ENCODE assay signal across 7 cellular contexts in the genomic region with DNA sequence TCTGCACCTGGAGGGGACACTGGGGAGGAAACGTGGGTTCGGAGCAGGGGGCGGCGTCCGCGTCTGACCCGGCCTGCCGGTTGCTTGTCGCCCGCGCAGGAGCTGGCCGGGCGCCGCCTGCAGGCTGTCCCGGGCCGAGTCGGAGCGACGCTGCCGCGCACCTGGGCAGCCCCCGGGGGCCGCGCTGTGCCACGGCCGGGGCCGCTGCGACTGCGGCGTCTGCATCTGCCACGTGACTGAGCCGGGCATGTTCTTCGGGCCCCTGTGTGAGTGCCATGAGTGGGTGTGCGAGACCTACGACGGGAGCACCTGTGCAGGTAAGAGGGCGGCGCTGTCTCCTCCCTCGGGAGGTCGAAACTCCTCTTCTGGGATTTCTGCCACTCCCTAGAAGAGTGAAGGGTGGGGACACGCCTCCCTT. TPM values are rescaled to one million over a fixed set of nuclear protein-coding genes. Genes with fewer than 3 reads are reported as not detected.
DNase-seq lines count a peak whose midpoint lies in the region; ATAC-seq, FAIRE-seq and TF ChIP-seq lines count a peak whose summit lies in the region.

No MANE protein-coding gene starts in this region.

- no peaks in the 10 kb centered on the region for H3K4me1 Mint-ChIP-seq in endodermal cell

- H3K27ac ChIP-seq in endodermal cell (ENCODE audit: low read depth, low read length) (no peak overlapping the region), pancreas (peak overlapping the region in 1 of 4 donors; percentile 21)

- TF ChIP-seq CTCF in endodermal cell (conservative IDR thresholded peaks at IDR 0.05) (peak; percentile 72), pancreas (IDR thresholded peaks at IDR 0.05) (peak; percentile 7 to 35 (median 19))

- H3K4me3 ChIP-seq in endodermal cell (ENCODE audit: low read length) (no peak overlapping the region), pancreas (peak overlapping the region; percentile 27 to 56 (median 43))

- H3K4me3 Mint-ChIP-seq in endodermal cell, result peak overlapping the region; percentile 41

- H3K9me3 ChIP-seq in endodermal cell (ENCODE audit: control insufficient read depth, low read length) (no peaks in the 10 kb centered on the region), pancreas (no peaks in the 10 kb centered on the region)

- WGBS in endodermal cell (ENCODE audit: insufficient coverage in 1 of 2, insufficient read length in 1 of 2), 2 experiments, result 94 to 95% methylated on average over 20 to 41 of the region's 41 CpGs
- 2 to 3% methylated on average over 27 to 41 of the region's 41 CpGs for WGBS in pancreas, 2 donors

- peak; percentile 46 for ATAC-seq in GM19438 (IDR thresholded peaks at IDR 0.05; ENCODE audit: low read depth, unreplicated experiment)
- peak; percentile 36 for ATAC-seq in HG03521 (IDR thresholded peaks at IDR 0.05; ENCODE audit: unreplicated experiment)
- peak; percentile 89 to 93 (median 92) for ATAC-seq in pancreas

- H3K27me3 ChIP-seq in endodermal cell (ENCODE audit: control insufficient read depth, insufficient read depth, low read length, poor library complexity, severe bottlenecking) (no peaks in the 10 kb centered on the region), pancreas (no peaks in the 10 kb centered on the region)

- no peak overlapping the region for H3K9ac ChIP-seq in endodermal cell (ENCODE audit: extremely low read depth, low read length, poor library complexity, severe bottlenecking)

- no peaks in the 10 kb centered on the region for H3K9me3 Mint-ChIP-seq in endodermal cell

- H3K4me1 ChIP-seq in endodermal cell (ENCODE audit: control insufficient read depth, insufficient read depth, low read length) (no peaks in the 10 kb centered on the region), pancreas (no peaks in the 10 kb centered on the region)

- peak; percentile 64 for DNase-seq in endodermal cell
- peak; percentile 33 to 77 (median 48) for DNase-seq in pancreas
- no peak for DNase-seq in CD1c-positive myeloid dendritic cell (ENCODE audit: extremely low spot score)
- no peak for DNase-seq in H4 (ENCODE audit: low spot score)
- DNase-seq in SHP77 (lab: John Stamatoyannopoulos, UW), result no peak

- H3K36me3 Mint-ChIP-seq in endodermal cell (ENCODE audit: low read depth), result no peaks in the 10 kb centered on the region

- H3K36me3 ChIP-seq in endodermal cell (ENCODE audit: control insufficient read depth, insufficient read depth, low read length), result no peaks in the 10 kb centered on the region
- no peaks in the 10 kb centered on the region for H3K36me3 ChIP-seq in pancreas

- intact Hi-C loops in pancreas (cut with DNase I), result no loop called here

- H3K27me3 Mint-ChIP-seq in endodermal cell (ENCODE audit: insufficient read depth), result peaks cover 10% of the 10 kb centered on the region

- no peak for FAIRE-seq in pancreas (lab: Jason Lieb, UNC)

- no peak overlapping the region for H3K27ac Mint-ChIP-seq in endodermal cell

RNA-seq across cellular contexts. Expression of a gene that starts 1.3 kb away (rescaled TPM):
- total RNA-seq in endodermal cell, result not detected
- polyA plus RNA-seq in endodermal cell (2013, experiment 1 of 2), result not detected
- polyA plus RNA-seq in endodermal cell (2013, experiment 2 of 2), result not detected
- 1 to 10 TPM in 3 of 6 donors, under 1 TPM in 3; 0.63 to 9.5 (median 1.4) TPM for total RNA-seq in pancreas
- polyA plus RNA-seq in pancreas, result 1 to 10 TPM; 1.5 to 1.6 TPM
- 6.4 and 6.9 TPM in 2 replicates for total RNA-seq in H4 (2014; rRNA removed; shearing (Covaris generic))

RNA-seq across cellular contexts. Expression of a gene that starts 37.5 kb away (rescaled TPM):
- total RNA-seq in endodermal cell (under 1 TPM in 1 of 2 donors, not detected in 1; 0.11 TPM), pancreas (1 to 10 TPM in 3 of 6 donors, under 1 TPM in 3; 0.51 to 5.1 (median 1.2) TPM)
- 0.53 TPM for polyA plus RNA-seq in endodermal cell (2013, experiment 1 of 2)
- polyA plus RNA-seq in endodermal cell (2013, experiment 2 of 2), result 0.41 TPM
- polyA plus RNA-seq in pancreas, result 1 to 10 TPM; 2.4 to 2.7 TPM
- 0.12 and 0.27 TPM in 2 replicates for total RNA-seq in H4 (2014; rRNA removed; shearing (Covaris generic))

Comparison
In these comparisons a context has a peak if more than half of its experiments do, and no peak if none do; other contexts are left out.
1. ATAC-seq: peak in every context shown above with its lines; median percentile 92 in pancreas; 46 in GM19438; 36 in HG03521.
2. DNase-seq: peak in endodermal cell (single experiment) and pancreas (6 of 6); none in CD1c-positive myeloid dendritic cell (single experiment), H4 (single experiment) and SHP77 (0 of 2).